11 cellular contexts compared by ENCODE assay signal in genomic region chr15:59685737-59686297, GRCh38. TPM values are rescaled to one million over a fixed set of nuclear protein-coding genes. Genes with fewer than 3 reads are reported as not detected.
DNase-seq lines count a peak whose midpoint lies in the region; ATAC-seq and TF ChIP-seq lines count a peak whose summit lies in the region.
"Had no signal": no experiment of that assay in that cellular context is flagged by ENCODE, and none has a peak within 500 bp of the region (broad histone marks: within the 10 kb centered on the region; RNA-seq: fewer than 3 reads in every experiment).

No MANE protein-coding gene starts in this region.

- TF ChIP-seq CTCF in fibroblast of the aortic adventitia (IDR thresholded peaks at IDR 0.05; ENCODE audit: insufficient read depth, low read length) (no peak), stomach (IDR thresholded peaks at IDR 0.05) (no peak), gastroesophageal sphincter (IDR thresholded peaks at IDR 0.05) (no peak)

- H3K36me3 ChIP-seq in stomach = peaks cover 9 to 22% (median 18%) of the 10 kb centered on the region in 4 donors
- peaks cover 3 to 31% of the 10 kb centered on the region in 2 donors for H3K36me3 ChIP-seq in gastroesophageal sphincter

- ATAC-seq in activated T-cell treated with anti-CD3 and anti-CD28 coated beads, Interleukin-2, amount 50 U/mL, for 4 hours = no peak
- no peak for ATAC-seq in T-helper 17 cell
- no peak for ATAC-seq in gastroesophageal sphincter

- peaks cover 29 to 63% (median 47%) of the 10 kb centered on the region in 4 donors for H3K4me1 ChIP-seq in stomach
- H3K4me1 ChIP-seq in gastroesophageal sphincter = peaks cover 5 to 58% (median 8%) of the 10 kb centered on the region in 3 donors

- H3K27me3 Mint-ChIP-seq in activated T-cell treated with anti-CD3 and anti-CD28 coated beads, Interleukin-2, amount 50 U/mL, for 4 hours (ENCODE audit: low read depth) = no peaks in the 10 kb centered on the region
- no peaks in the 10 kb centered on the region for H3K27me3 Mint-ChIP-seq in T-helper 17 cell

- H3K4me3 Mint-ChIP-seq in activated T-cell treated with anti-CD3 and anti-CD28 coated beads, Interleukin-2, amount 50 U/mL, for 4 hours = peak overlapping the region; percentile 69
- H3K4me3 Mint-ChIP-seq in T-helper 17 cell = peak overlapping the region; percentile 72

- H3K36me3 Mint-ChIP-seq in activated T-cell treated with anti-CD3 and anti-CD28 coated beads, Interleukin-2, amount 50 U/mL, for 4 hours (ENCODE audit: insufficient read depth) = peaks cover 22% of the 10 kb centered on the region
- H3K36me3 Mint-ChIP-seq in T-helper 17 cell (ENCODE audit: low read depth) = peaks cover 3% of the 10 kb centered on the region

- DNase-seq in activated T-cell treated with anti-CD3 and anti-CD28 coated beads, Interleukin-2, amount 50 U/mL, for 4 hours = no peak
- DNase-seq in activated T-cell treated with anti-CD3 and anti-CD28 coated beads, Interleukin-2, amount 50 U/mL, for 48 hours = no peak
- DNase-seq in T-helper 17 cell = no peak
- DNase-seq in fibroblast of the aortic adventitia (ENCODE audit: low read depth) = peak; percentile 66
- DNase-seq in stomach = no peak
- no peak for DNase-seq in H4 (ENCODE audit: low spot score)
- DNase-seq in activated gamma-delta T cell (lab: John Stamatoyannopoulos, UW) = no peak
- DNase-seq: activated CD8-positive, alpha-beta memory T cell treated with anti-CD3 and anti-CD28 coated beads, Interleukin-2, amount 50 U/mL, for 4 hours; C1 segment of cervical spinal cord; NCI-H146 had no signal

- no peak for TF ChIP-seq EP300 in stomach (IDR thresholded peaks at IDR 0.05)
- TF ChIP-seq EP300 in gastroesophageal sphincter (IDR thresholded peaks at IDR 0.05) = no peak

- peak overlapping the region; percentile 45 for H3K27ac Mint-ChIP-seq in T-helper 17 cell

- intact Hi-C loops in stomach (cut with DNase I; ENCODE audit: low total_unique reads) = no loop called here

- H3K27ac ChIP-seq in stomach (peak overlapping the region in 4 of 5 donors; percentile 3 to 99 (median 72)), gastroesophageal sphincter (peak overlapping the region in 2 of 4 donors; percentile 28 to 44)

- H3K27me3 ChIP-seq in stomach (no peaks in the 10 kb centered on the region), gastroesophageal sphincter (no peaks in the 10 kb centered on the region)

- TF ChIP-seq POLR2A in stomach (IDR thresholded peaks at IDR 0.05) (no peak), gastroesophageal sphincter (IDR thresholded peaks at IDR 0.05) (no peak)

- H3K9me3 ChIP-seq in T-helper 17 cell (ENCODE audit: control insufficient read depth, low read length, poor library complexity, severe bottlenecking) = no peaks in the 10 kb centered on the region
- H3K9me3 ChIP-seq in stomach = no peaks in the 10 kb centered on the region
- no peaks in the 10 kb centered on the region for H3K9me3 ChIP-seq in gastroesophageal sphincter

- 0 to 7% (median 4%) methylated on average over 1 of the region's 1 CpG for WGBS in stomach, 5 donors
- WGBS in gastroesophageal sphincter (ENCODE audit: low coverage in 1 of 2), 2 donors = 0 to 5% methylated on average over 1 of the region's 1 CpG

- H3K9me3 Mint-ChIP-seq in activated T-cell treated with anti-CD3 and anti-CD28 coated beads, Interleukin-2, amount 50 U/mL, for 4 hours = no peaks in the 10 kb centered on the region

- H3K4me1 Mint-ChIP-seq in activated T-cell treated with anti-CD3 and anti-CD28 coated beads, Interleukin-2, amount 50 U/mL, for 4 hours (ENCODE audit: low read depth) = peaks cover 55% of the 10 kb centered on the region
- peaks cover 33% of the 10 kb centered on the region for H3K4me1 Mint-ChIP-seq in T-helper 17 cell

- no peak overlapping the region for H3K4me3 ChIP-seq in fibroblast of the aortic adventitia (ENCODE audit: low read depth, low read length)
- no peak overlapping the region for H3K4me3 ChIP-seq in stomach
- no peak overlapping the region for H3K4me3 ChIP-seq in gastroesophageal sphincter

RNA-seq across cellular contexts. Expression of gene BNIP2, which starts 3.3 kb away (rescaled TPM):
- 10 to 100 TPM; 55.6 to 66.3 (median 56.3) TPM for total RNA-seq in activated T-cell treated with anti-CD3 and anti-CD28 coated beads, Interleukin-2, amount 50 U/mL, for 4 hours
- 10 to 100 TPM; 80.1 to 97.3 TPM for total RNA-seq in T-helper 17 cell
- 107 and 408 TPM in 2 replicates for total RNA-seq in fibroblast of the aortic adventitia (ENCODE audit: low replicate concordance)
- total RNA-seq in stomach = 100 to 1,000 TPM in 3 of 5 donors, 10 to 100 TPM in 2; 15.2 to 194 (median 149) TPM
- polyA plus RNA-seq in stomach = 10 to 100 TPM; 23.7 to 30.9 (median 29.8) TPM
- total RNA-seq in gastroesophageal sphincter = 100 to 1,000 TPM; 172 to 218 (median 190) TPM
- 83.9 and 92.3 TPM in 2 replicates for total RNA-seq in H4 (2014; rRNA removed; shearing (Covaris generic))

RNA-seq across cellular contexts. Expression of gene GTF2A2, which starts 28.5 kb away (rescaled TPM):
- 100 to 1,000 TPM; 237 to 250 (median 240) TPM for total RNA-seq in activated T-cell treated with anti-CD3 and anti-CD28 coated beads, Interleukin-2, amount 50 U/mL, for 4 hours
- total RNA-seq in T-helper 17 cell = 10 to 100 TPM; 48.0 to 57.2 TPM
- total RNA-seq in fibroblast of the aortic adventitia (ENCODE audit: low replicate concordance) = 16.4 and 38.5 TPM in 2 replicates
- 10 to 100 TPM in 4 of 5 donors, 1 to 10 TPM in 1; 1.2 to 30.8 (median 14.5) TPM for total RNA-seq in stomach
- polyA plus RNA-seq in stomach = 10 to 100 TPM; 60.7 to 82.9 (median 76.5) TPM
- 10 to 100 TPM; 31.8 to 66.3 (median 38.6) TPM for total RNA-seq in gastroesophageal sphincter
- 78.9 and 105 TPM in 2 replicates for total RNA-seq in H4 (2014; rRNA removed; shearing (Covaris generic))
